Comparison of ENCODE assay signal across 8 cellular contexts in genomic region chr4:174521800-174522182, GRCh38. TPM values are rescaled to one million over a fixed set of nuclear protein-coding genes. Genes with fewer than 3 reads are reported as not detected.
DNase-seq lines count a peak whose midpoint lies in the region; ATAC-seq and TF ChIP-seq lines count a peak whose summit lies in the region.

No MANE protein-coding gene starts in this region.

- H3K9me3 ChIP-seq in AG04450 (ENCODE audit: control insufficient read depth, insufficient read depth, low read length) (no peaks in the 10 kb centered on the region; the same call in 1 of the 2 replicates), endodermal cell (ENCODE audit: control insufficient read depth, low read length) (no peaks in the 10 kb centered on the region)

- no peak for DNase-seq in AG04450 (ENCODE audit: low read depth, low spot score)
- DNase-seq in SW480 (ENCODE audit: low spot score): peak; percentile 58
- DNase-seq in endodermal cell: peak; percentile 71
- no peak for DNase-seq in naive B cell
- DNase-seq in NCI-H2196 (lab: John Stamatoyannopoulos, UW; ENCODE audit: unreplicated experiment): no peak
- DNase-seq in NCI-H446 treated with DMSO at 0.1 percent for 48 hours (lab: John Stamatoyannopoulos, UW): no peak

- H3K27ac ChIP-seq in AG04450 (ENCODE audit: low read depth, low read length) (no peak overlapping the region), endodermal cell (ENCODE audit: low read depth, low read length) (no peak overlapping the region)

- peaks cover 32% of the 10 kb centered on the region for H3K27me3 Mint-ChIP-seq in endodermal cell (ENCODE audit: insufficient read depth)
- H3K27me3 Mint-ChIP-seq in naive B cell: peaks cover 21 to 53% (median 34%) of the 10 kb centered on the region in 3 donors

- H3K4me3 Mint-ChIP-seq in endodermal cell (peak overlapping the region; percentile 78), naive B cell (peak overlapping the region; percentile 57 to 86 (median 82))

- H3K4me1 ChIP-seq in endodermal cell (ENCODE audit: control insufficient read depth, insufficient read depth, low read length): no peaks in the 10 kb centered on the region

- peak overlapping the region; percentile 46 for H3K4me3 ChIP-seq in AG04450 (ENCODE audit: low read depth, low read length)
- peak overlapping the region; percentile 93 for H3K4me3 ChIP-seq in endodermal cell (ENCODE audit: low read length)

- POLR2A ChIA-PET in AG04450 (lab: Yijun Ruan, JAX): no interaction called here

- no peak overlapping the region for H3K27ac Mint-ChIP-seq in endodermal cell
- no peak overlapping the region for H3K27ac Mint-ChIP-seq in naive B cell

- H3K36me3 ChIP-seq in endodermal cell (ENCODE audit: control insufficient read depth, insufficient read depth, low read length): no peaks in the 10 kb centered on the region

- H3K27me3 ChIP-seq in AG04450 (ENCODE audit: control insufficient read depth, insufficient read depth, low read length) (peaks cover 24% of the 10 kb centered on the region), endodermal cell (ENCODE audit: control insufficient read depth, insufficient read depth, low read length, poor library complexity, severe bottlenecking) (peaks cover 48% of the 10 kb centered on the region)

- no peak overlapping the region for H3K9ac ChIP-seq in endodermal cell (ENCODE audit: extremely low read depth, low read length, poor library complexity, severe bottlenecking)

- no peak for TF ChIP-seq CTCF in AG04450 (IDR thresholded peaks at IDR 0.05; ENCODE audit: low read depth, low read length)
- no peak for TF ChIP-seq CTCF in endodermal cell (conservative IDR thresholded peaks at IDR 0.05)

- no peaks in the 10 kb centered on the region for H3K36me3 Mint-ChIP-seq in endodermal cell (ENCODE audit: low read depth)
- H3K36me3 Mint-ChIP-seq in naive B cell: no peaks in the 10 kb centered on the region

- ATAC-seq in GM18873 (IDR thresholded peaks at IDR 0.05; ENCODE audit: low FRiP score, unreplicated experiment) (peak; percentile 43), HG03135 (IDR thresholded peaks at IDR 0.05; ENCODE audit: unreplicated experiment) (peak; percentile 24), naive B cell (ENCODE audit: low read depth in 2 of 2) (peak; percentile 26 to 27)

- H3K9me3 Mint-ChIP-seq in endodermal cell (no peaks in the 10 kb centered on the region), naive B cell (no peaks in the 10 kb centered on the region)

- CTCF ChIA-PET in AG04450 (lab: Charles Lee): no interaction called here

- H3K4me1 Mint-ChIP-seq in endodermal cell (peaks cover 20% of the 10 kb centered on the region), naive B cell (peaks cover 9 to 22% (median 13%) of the 10 kb centered on the region in 3 donors)

- WGBS in endodermal cell (ENCODE audit: insufficient coverage in 1 of 2, insufficient read length in 1 of 2), 2 experiments: 20 to 21% methylated on average over 6 to 12 of the region's 12 CpGs

RNA-seq across cellular contexts. Expression of gene HPGD, which starts 0.5 kb away (rescaled TPM):
- polyA plus RNA-seq in AG04450 (2011; rRNA removed) (0.21 TPM in 1 of 2 replicates, not detected in the other), naive B cell (ENCODE audit: low read depth in 6 of 6) (under 1 TPM in 3 of 6 donors, not detected in 3; 0.26 to 0.73 (median 0.53) TPM)
- polyA minus RNA-seq in AG04450 (2011; rRNA and poly(A)+ RNA removed): not detected in 2 replicates
- 10 to 100 TPM in 1 of 2 donors, 1 to 10 TPM in 1; 1.2 to 27.7 TPM for total RNA-seq in endodermal cell
- 0.78 TPM for polyA plus RNA-seq in endodermal cell (2013, experiment 1 of 2)
- 0.79 TPM for polyA plus RNA-seq in endodermal cell (2013, experiment 2 of 2)

Comparison
In these comparisons a context has a peak if more than half of its experiments do, and no peak if none do; other contexts are left out.
1. DNase-seq: peak in SW480 (single experiment) and endodermal cell (single experiment); none in AG04450 (single experiment), naive B cell (single experiment), NCI-H2196 (single experiment) and NCI-H446 treated with DMSO at 0.1 percent for 48 hours (single experiment).
2. Peak in every context shown above with its lines, with median percentiles within 50 percentile points of each other: ATAC-seq.